In genomic region chr1:206612129-206612876, GRCh38 we compare ENCODE assay signal across 1 cellular context.
TF ChIP-seq lines count a peak whose summit lies in the region.

Gene EIF2D, minus strand, starts transcription at chr1:206612465. Its CDS starts 123 bp downstream, at chr1:206612342.

TF ChIP-seq in HepG2, 621 proteins besides CTCF, POLR2A, EP300 and RAD21 (continued from another document and continues in another):
- TF ChIP-seq GFI1 (CRISPR knock-in tag; IDR thresholded peaks at IDR 0.05; ENCODE audit: borderline replicate concordance): peak; percentile 81; the same call in 1 of the 2 replicates
- TF ChIP-seq IRX3 (CRISPR knock-in tag; IDR thresholded peaks at IDR 0.05; ENCODE audit: borderline replicate concordance, low read depth): no peak; the same call in 1 of the 2 replicates
- TF ChIP-seq MXD4 (CRISPR knock-in tag; IDR thresholded peaks at IDR 0.05): peak; percentile 73; the same call in 1 of the 2 replicates
- TF ChIP-seq IRF9 (CRISPR knock-in tag; IDR thresholded peaks at IDR 0.05; ENCODE audit: borderline replicate concordance): peak; percentile 87
- peak; percentile 99 for TF ChIP-seq SALL2 (CRISPR knock-in tag; IDR thresholded peaks at IDR 0.05)
- peak; percentile 100 for TF ChIP-seq ZFY (CRISPR knock-in tag; IDR thresholded peaks at IDR 0.05)
- peak; percentile 96 for TF ChIP-seq ZNF740 (CRISPR knock-in tag; IDR thresholded peaks at IDR 0.05)
- TF ChIP-seq HNRNPH1 (optimal IDR thresholded peaks at IDR 0.05; ENCODE audit: low read depth, low read length): no peak
- TF ChIP-seq ZBTB33 (CRISPR knock-in tag; IDR thresholded peaks at IDR 0.05): peak; percentile 79; the same call in 1 of the 2 replicates
- TF ChIP-seq MIER3 (CRISPR knock-in tag; IDR thresholded peaks at IDR 0.05; ENCODE audit: borderline replicate concordance): peak; percentile 93; the same call in 1 of the 2 replicates
- peak; percentile 84 for TF ChIP-seq NFRKB (IDR thresholded peaks at IDR 0.05)
- 0 out of 2 replicates have a peak, but pooled peaks have one; percentile 39 for TF ChIP-seq MYPOP (CRISPR knock-in tag; IDR thresholded peaks at IDR 0.05)
- peak; percentile 85; the same call in 1 of the 2 replicates for TF ChIP-seq ATF5 (CRISPR knock-in tag; IDR thresholded peaks at IDR 0.05; ENCODE audit: low read depth)
- TF ChIP-seq NFKB2 (CRISPR knock-in tag; IDR thresholded peaks at IDR 0.05; ENCODE audit: borderline replicate concordance): peak; percentile 97; the same call in 1 of the 2 replicates
- peak; percentile 97 for TF ChIP-seq ZNF33B (CRISPR knock-in tag; IDR thresholded peaks at IDR 0.05)
- peak; percentile 46; the same call in 1 of the 2 replicates for TF ChIP-seq ZNF513 (CRISPR knock-in tag; conservative IDR thresholded peaks at IDR 0.05)
- 0 out of 2 replicates have a peak, but pooled peaks have one; percentile 53 for TF ChIP-seq PRMT3 (CRISPR knock-in tag; IDR thresholded peaks at IDR 0.05; ENCODE audit: borderline replicate concordance, low read depth)
- TF ChIP-seq ZNF543 (CRISPR knock-in tag; IDR thresholded peaks at IDR 0.05): peak; percentile 67; the same call in 1 of the 2 replicates
- TF ChIP-seq ZNF800 (CRISPR knock-in tag; IDR thresholded peaks at IDR 0.05): peak; percentile 67; the same call in 1 of the 2 replicates
- peak; percentile 20; the same call in 1 of the 2 replicates for TF ChIP-seq SKIL (CRISPR knock-in tag; IDR thresholded peaks at IDR 0.05; ENCODE audit: borderline replicate concordance)
- TF ChIP-seq CREM (IDR thresholded peaks at IDR 0.05): no peak; the same call in 1 of the 2 replicates
- TF ChIP-seq CREM (CRISPR knock-in tag; IDR thresholded peaks at IDR 0.05): no peak
- no peak for TF ChIP-seq ATF1 (CRISPR knock-in tag; IDR thresholded peaks at IDR 0.05)
- peak; percentile 99 for TF ChIP-seq HMGXB4 (CRISPR knock-in tag; IDR thresholded peaks at IDR 0.05; ENCODE audit: borderline replicate concordance in 1 of 2, low read depth in 1 of 2)
- TF ChIP-seq ZNF263 (CRISPR knock-in tag; IDR thresholded peaks at IDR 0.05): peak; percentile 47; the same call in 1 of the 2 replicates
- peak; percentile 55; the same call in 1 of the 2 replicates for TF ChIP-seq ZNF644 (CRISPR knock-in tag; IDR thresholded peaks at IDR 0.05; ENCODE audit: low read depth)
- TF ChIP-seq XRCC5 (optimal IDR thresholded peaks at IDR 0.05; ENCODE audit: low read length): peak; percentile 99
- peak; percentile 34; the same call in 1 of the 2 replicates for TF ChIP-seq JDP2 (CRISPR knock-in tag; IDR thresholded peaks at IDR 0.05; ENCODE audit: borderline replicate concordance)
- TF ChIP-seq ZNF414 (CRISPR knock-in tag; IDR thresholded peaks at IDR 0.05): peak; percentile 97
- peak; percentile 57 for TF ChIP-seq PRPF4 (IDR thresholded peaks at IDR 0.05; ENCODE audit: low read depth, low read length, poor library complexity, severe bottlenecking)
- peak; percentile 97 for TF ChIP-seq NFAT5 (CRISPR knock-in tag; IDR thresholded peaks at IDR 0.05)
- 0 out of 2 replicates have a peak, but pooled peaks have one; percentile 51 for TF ChIP-seq ZC3H4 (CRISPR knock-in tag; IDR thresholded peaks at IDR 0.05; ENCODE audit: borderline replicate concordance)
- TF ChIP-seq KDM6A (CRISPR knock-in tag; IDR thresholded peaks at IDR 0.05; ENCODE audit: low read depth): no peak
